Comparison of ENCODE assay signal across 14 cellular contexts in the genomic region with DNA sequence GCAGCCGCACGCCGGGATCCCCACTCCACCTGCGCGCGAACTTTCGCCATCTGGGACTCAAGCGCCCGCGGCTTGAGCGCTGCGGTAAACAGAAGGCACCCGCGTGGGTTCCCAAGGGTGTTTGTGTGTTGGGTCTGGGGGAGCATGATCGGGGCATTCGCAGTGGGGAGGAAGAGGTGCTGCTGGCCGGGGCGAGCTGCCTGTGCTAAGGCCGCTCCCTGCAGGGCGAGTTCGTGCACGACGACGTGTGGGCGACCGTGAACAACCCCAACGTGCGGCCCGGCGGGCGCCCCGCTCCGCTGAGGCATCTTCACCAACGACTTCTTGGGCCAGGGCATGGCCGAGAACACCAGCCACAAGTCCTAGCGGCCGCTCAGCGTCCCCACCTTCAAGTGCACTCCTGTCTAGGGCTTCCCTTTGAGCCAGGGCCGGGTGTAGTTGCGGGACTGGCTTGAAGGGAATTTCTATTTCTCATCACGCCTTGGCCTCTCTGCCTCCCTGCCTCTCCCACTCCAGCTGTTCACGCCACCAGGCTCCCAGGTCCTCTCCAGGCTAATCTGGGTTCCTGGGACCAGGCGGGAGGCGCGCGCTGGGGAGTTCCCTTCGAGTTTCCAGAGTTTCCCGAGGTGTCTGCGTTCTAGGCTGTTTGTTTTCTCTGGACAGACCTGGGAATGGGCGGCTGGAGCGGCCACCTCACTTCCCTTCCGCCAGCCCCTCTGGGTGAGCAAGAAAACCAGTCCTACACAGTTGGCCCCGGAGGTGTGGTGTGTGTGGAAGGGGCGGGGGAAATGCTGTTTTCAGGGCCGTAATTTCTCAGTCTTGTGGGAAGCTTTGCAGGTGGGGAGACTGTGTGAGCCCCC.
DNase-seq lines count a peak whose midpoint lies in the region; ATAC-seq and TF ChIP-seq lines count a peak whose summit lies in the region.
"Had no signal": no experiment of that assay in that cellular context is flagged by ENCODE, and none has a peak within 500 bp of the region (broad histone marks: within the 10 kb centered on the region; RNA-seq: fewer than 3 reads in every experiment).

No MANE protein-coding gene starts in this region.

- peaks cover 35% of the 10 kb centered on the region for H3K27me3 ChIP-seq in gastroesophageal sphincter

- peaks cover 47% of the 10 kb centered on the region for H3K27me3 Mint-ChIP-seq in nephron progenitor cell (ENCODE audit: low read depth, poor library complexity)
- peaks cover 72% of the 10 kb centered on the region for H3K27me3 Mint-ChIP-seq in type B pancreatic cell

- H3K36me3 ChIP-seq in gastroesophageal sphincter: no peaks in the 10 kb centered on the region

- ATAC-seq in gastroesophageal sphincter: peak; percentile 31
- no peak for ATAC-seq in GM18873 (IDR thresholded peaks at IDR 0.05; ENCODE audit: low FRiP score, unreplicated experiment)
- ATAC-seq: GM12878 had no signal

- DNase-seq in NCI-H748 (lab: John Stamatoyannopoulos, UW; ENCODE audit: unreplicated experiment) (peak; percentile 10), NCI-H748 treated with DMSO at 0.1 percent for 48 hours (lab: John Stamatoyannopoulos, UW) (no peak), nephron progenitor cell (peak; percentile 18), type B pancreatic cell (ENCODE audit: extremely low spot score, unreplicated experiment) (no peak), NCI-H345 treated with DMSO at 0.1 percent for 48 hours (lab: John Stamatoyannopoulos, UW; ENCODE audit: unreplicated experiment) (no peak), NCI-H1105 (lab: John Stamatoyannopoulos, UW) (no peak)
- DNase-seq: activated T-cell treated with anti-CD3 and anti-CD28 coated beads, Interleukin-2, amount 50 U/mL, for 24 hours; NCI-H446 treated with DMSO at 0.1 percent for 48 hours; stimulated activated naive CD4-positive, alpha-beta T cell treated with Interleukin-2 at 50 U/mL for 16 hours had no signal

- H3K27ac ChIP-seq in gastroesophageal sphincter: no peak overlapping the region
- H3K27ac ChIP-seq: A549 had no signal

- no peak for TF ChIP-seq EP300 in gastroesophageal sphincter (IDR thresholded peaks at IDR 0.05)

- H3K4me1 ChIP-seq in gastroesophageal sphincter: peaks cover 0 to 12% (median 3%) of the 10 kb centered on the region in 3 donors
- H3K4me1 ChIP-seq: A549 had no signal

- H3K27ac Mint-ChIP-seq in nephron progenitor cell: peak overlapping the region; percentile 70
- no peak overlapping the region for H3K27ac Mint-ChIP-seq in type B pancreatic cell
- H3K27ac Mint-ChIP-seq: activated T-cell treated with anti-CD3 and anti-CD28 coated beads, Interleukin-2, amount 50 U/mL, for 24 hours had no signal

- H3K36me3 Mint-ChIP-seq in nephron progenitor cell (ENCODE audit: low read depth) (no peaks in the 10 kb centered on the region), type B pancreatic cell (peaks cover 4% of the 10 kb centered on the region)

- WGBS in gastroesophageal sphincter (ENCODE audit: low coverage in 1 of 2), 2 donors: 84% methylated on average over 7 of the region's 55 CpGs; no CpG with 5 or more reads in 1 of the 2 donors

- TF ChIP-seq CTCF in gastroesophageal sphincter (IDR thresholded peaks at IDR 0.05) (peak in 1 of 4 experiments; percentile 20), nephron progenitor cell (IDR thresholded peaks at IDR 0.05) (no peak), type B pancreatic cell (conservative IDR thresholded peaks at IDR 0.05) (no peak)

- H3K9me3 ChIP-seq in gastroesophageal sphincter: no peaks in the 10 kb centered on the region
- H3K9me3 ChIP-seq: A549 had no signal

- H3K4me3 Mint-ChIP-seq in nephron progenitor cell (peak overlapping the region; percentile 74), type B pancreatic cell (peak overlapping the region; percentile 51)
- H3K4me3 Mint-ChIP-seq: activated T-cell treated with anti-CD3 and anti-CD28 coated beads, Interleukin-2, amount 50 U/mL, for 24 hours; central memory CD8-positive, alpha-beta T cell had no signal

- H3K4me3 ChIP-seq in gastroesophageal sphincter: peak overlapping the region in 1 of 2 donors; percentile 41
- H3K4me3 ChIP-seq: A549, GM12878 had no signal

- no peak for TF ChIP-seq POLR2A in gastroesophageal sphincter (IDR thresholded peaks at IDR 0.05)

- H3K4me1 Mint-ChIP-seq in nephron progenitor cell: peaks cover 19% of the 10 kb centered on the region
- H3K4me1 Mint-ChIP-seq in type B pancreatic cell (ENCODE audit: unreplicated experiment): no peaks in the 10 kb centered on the region
- H3K4me1 Mint-ChIP-seq: central memory CD8-positive, alpha-beta T cell had no signal

- H3K9me3 Mint-ChIP-seq in nephron progenitor cell: no peaks in the 10 kb centered on the region
- H3K9me3 Mint-ChIP-seq in type B pancreatic cell: no peaks in the 10 kb centered on the region
- H3K9me3 Mint-ChIP-seq: activated T-cell treated with anti-CD3 and anti-CD28 coated beads, Interleukin-2, amount 50 U/mL, for 24 hours; central memory CD8-positive, alpha-beta T cell had no signal

Comparison
In these comparisons a context has a peak if more than half of its experiments do, and no peak if none do; other contexts are left out.
1. DNase-seq: peak in NCI-H748 (single experiment) and nephron progenitor cell (single experiment); none in NCI-H748 treated with DMSO at 0.1 percent for 48 hours (single experiment), type B pancreatic cell (single experiment), NCI-H345 treated with DMSO at 0.1 percent for 48 hours (single experiment) and NCI-H1105 (single experiment).